ENCODE assay signal across 15 cellular contexts in the genomic region with DNA sequence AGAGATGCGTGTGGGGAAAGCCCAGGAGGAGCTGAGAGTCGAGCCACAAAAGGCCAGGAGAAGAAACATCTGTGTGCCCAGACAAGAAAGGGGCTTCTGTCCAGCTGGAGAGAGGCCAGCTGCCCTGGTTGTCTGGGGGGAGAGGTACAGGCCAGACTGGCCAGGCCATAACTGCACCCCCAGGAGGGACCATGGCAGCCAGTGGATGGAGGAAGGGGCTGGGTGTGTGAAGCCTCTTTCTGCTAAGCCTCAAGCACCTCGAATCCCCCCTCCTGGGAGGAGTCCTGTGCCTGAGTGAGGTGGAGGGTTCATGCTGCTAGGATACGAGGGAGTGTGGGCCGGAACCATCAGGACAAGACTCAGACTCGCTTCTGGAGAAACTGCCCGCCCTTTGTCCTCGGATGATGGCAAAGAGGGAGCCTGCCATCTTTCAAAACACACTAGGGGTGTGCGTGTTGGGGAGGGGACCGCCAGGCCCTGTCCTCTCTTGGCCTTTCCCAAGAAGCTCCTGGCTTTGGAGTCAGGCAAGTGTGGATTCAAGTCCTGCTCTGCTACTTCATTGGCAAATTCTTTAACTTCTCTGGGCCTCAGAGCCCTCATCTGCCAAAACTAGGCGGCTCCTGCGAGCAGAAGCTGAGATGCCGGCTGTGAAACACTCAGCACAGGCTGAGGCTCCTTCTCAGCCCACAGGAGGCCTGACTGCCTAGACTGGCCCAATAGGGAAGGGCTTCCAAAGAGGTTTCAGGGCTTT.
A peak's percentile ranks its signal among the peaks of the same experiment; 100 is the strongest.
DNase-seq lines count a peak whose midpoint lies in the region; ATAC-seq and TF ChIP-seq lines count a peak whose summit lies in the region.
"Had no signal": no experiment of that assay in that cellular context is flagged by ENCODE, and none has a peak within 500 bp of the region (broad histone marks: within the 10 kb centered on the region; RNA-seq: fewer than 3 reads in every experiment).

No MANE protein-coding gene starts in this region.

- peaks cover 10 to 27% (median 19%) of the 10 kb centered on the region in 3 donors for H3K4me1 Mint-ChIP-seq in CD8-positive, alpha-beta memory T cell
- peaks cover 28 to 36% (median 31%) of the 10 kb centered on the region in 3 donors for H3K4me1 Mint-ChIP-seq in T-cell

- TF ChIP-seq CTCF in brain microvascular endothelial cell (IDR thresholded peaks at IDR 0.05; ENCODE audit: low read depth, low read length, missing control alignments): no peak

- peak overlapping the region in 6 of 8 donors; percentile 6 to 88 (median 68) for H3K27ac Mint-ChIP-seq in CD8-positive, alpha-beta memory T cell
- H3K27ac Mint-ChIP-seq in T-cell: peak overlapping the region; percentile 63 to 82

- no peaks in the 10 kb centered on the region for H3K27me3 Mint-ChIP-seq in CD8-positive, alpha-beta memory T cell
- H3K27me3 Mint-ChIP-seq in T-cell: no peaks in the 10 kb centered on the region

- H3K9me3 Mint-ChIP-seq in CD8-positive, alpha-beta memory T cell: no peaks in the 10 kb centered on the region
- no peaks in the 10 kb centered on the region for H3K9me3 Mint-ChIP-seq in T-cell

- intact Hi-C loops in left ventricle myocardium superior (cut with micrococcal nuclease): no loop called here
- intact Hi-C loops in posterior vena cava (cut with DNase I): no loop called here

- CTCF ChIA-PET in CD8-positive, alpha-beta memory T cell (lab: Charles Lee): no interaction called here
- CTCF ChIA-PET in T-cell (lab: Charles Lee): no interaction called here

- no peaks in the 10 kb centered on the region for H3K27me3 ChIP-seq in CD8-positive, alpha-beta memory T cell (ENCODE audit: insufficient read depth, low read length, poor library complexity, severe bottlenecking)
- H3K27me3 ChIP-seq in brain microvascular endothelial cell (replicated peaks): no peaks in the 10 kb centered on the region

- ATAC-seq in T-cell (replicated peaks in 1 of 4) (no peak), left ventricle myocardium superior (peak; percentile 17), HG03039 (IDR thresholded peaks at IDR 0.05; ENCODE audit: unreplicated experiment) (no peak)
- ATAC-seq: PC-3 had no signal

- no peak overlapping the region for H3K4me3 ChIP-seq in CD8-positive, alpha-beta memory T cell (ENCODE audit: low read length)
- no peak overlapping the region for H3K4me3 ChIP-seq in brain microvascular endothelial cell (ENCODE audit: low read depth, low read length)
- H3K4me3 ChIP-seq: thoracic aorta had no signal

- H3K4me1 ChIP-seq in CD8-positive, alpha-beta memory T cell (ENCODE audit: insufficient read depth, low read length): no peaks in the 10 kb centered on the region

- no peak for DNase-seq in CD8-positive, alpha-beta memory T cell
- DNase-seq in T-cell (no peak), left ventricle myocardium superior (peak; percentile 35), posterior vena cava (ENCODE audit: low spot score) (peak; percentile 74), NAMALWA (ENCODE audit: low spot score) (no peak), A172 (ENCODE audit: low spot score) (no peak), brain microvascular endothelial cell (no peak)
- DNase-seq: KG1; mammary epithelial cell; NCI-H2107; PC-3; retina; stimulated activated CD4-positive, alpha-beta T cell treated with anti-CD3 and anti-CD28 coated beads, Interleukin-4, amount 100 ng/mL, for 4 hours had no signal

- POLR2A ChIA-PET in CD8-positive, alpha-beta memory T cell (lab: Charles Lee): interaction anchor here (0.6 kb wide), 1 partner anchor 85 kb away, joined by 4 read pairs; no protein-coding TSS in a partner anchor
- POLR2A ChIA-PET in T-cell (lab: Charles Lee): no interaction called here

- in situ Hi-C loops in brain microvascular endothelial cell (cut with HindIII; ENCODE audit: low pct_ligation_motif_present, low sequenced_read_pairs): no loop called here

- H3K36me3 ChIP-seq in CD8-positive, alpha-beta memory T cell (ENCODE audit: insufficient read depth, low read length): peaks cover 35% of the 10 kb centered on the region
- peaks cover 93% of the 10 kb centered on the region for H3K36me3 ChIP-seq in brain microvascular endothelial cell (replicated peaks)

- H3K36me3 Mint-ChIP-seq in CD8-positive, alpha-beta memory T cell: peaks cover 0 to 91% (median 8%) of the 10 kb centered on the region in 3 donors
- H3K36me3 Mint-ChIP-seq in T-cell: peaks cover 33% of the 10 kb centered on the region

- H3K27ac ChIP-seq in CD8-positive, alpha-beta memory T cell (ENCODE audit: low read depth, low read length): no peak overlapping the region
- H3K27ac ChIP-seq in brain microvascular endothelial cell: no peak overlapping the region
- H3K27ac ChIP-seq: thoracic aorta had no signal

- no peak overlapping the region for H3K4me3 Mint-ChIP-seq in CD8-positive, alpha-beta memory T cell
- H3K4me3 Mint-ChIP-seq in T-cell: no peak overlapping the region

- H3K9me3 ChIP-seq in CD8-positive, alpha-beta memory T cell (ENCODE audit: low read length): no peaks in the 10 kb centered on the region
- H3K9me3 ChIP-seq: thoracic aorta had no signal

Comparison
In these comparisons a context has a peak if more than half of its experiments do, and no peak if none do; other contexts are left out.
1. DNase-seq: peak in left ventricle myocardium superior (single experiment) and posterior vena cava (single experiment); none in CD8-positive, alpha-beta memory T cell (0 of 5), T-cell (0 of 34), NAMALWA (single experiment), A172 (single experiment) and brain microvascular endothelial cell (single experiment).